In genomic region chr18:51192026-51192425, GRCh38 we compare ENCODE assay signal across 1 cellular context.
TF ChIP-seq lines count a peak whose summit lies in the region.

No MANE protein-coding gene starts in this region.

TF ChIP-seq in GM12878, 131 proteins besides CTCF, POLR2A, EP300 and RAD21 (continued from another document):
- TF ChIP-seq, protein P1, sequence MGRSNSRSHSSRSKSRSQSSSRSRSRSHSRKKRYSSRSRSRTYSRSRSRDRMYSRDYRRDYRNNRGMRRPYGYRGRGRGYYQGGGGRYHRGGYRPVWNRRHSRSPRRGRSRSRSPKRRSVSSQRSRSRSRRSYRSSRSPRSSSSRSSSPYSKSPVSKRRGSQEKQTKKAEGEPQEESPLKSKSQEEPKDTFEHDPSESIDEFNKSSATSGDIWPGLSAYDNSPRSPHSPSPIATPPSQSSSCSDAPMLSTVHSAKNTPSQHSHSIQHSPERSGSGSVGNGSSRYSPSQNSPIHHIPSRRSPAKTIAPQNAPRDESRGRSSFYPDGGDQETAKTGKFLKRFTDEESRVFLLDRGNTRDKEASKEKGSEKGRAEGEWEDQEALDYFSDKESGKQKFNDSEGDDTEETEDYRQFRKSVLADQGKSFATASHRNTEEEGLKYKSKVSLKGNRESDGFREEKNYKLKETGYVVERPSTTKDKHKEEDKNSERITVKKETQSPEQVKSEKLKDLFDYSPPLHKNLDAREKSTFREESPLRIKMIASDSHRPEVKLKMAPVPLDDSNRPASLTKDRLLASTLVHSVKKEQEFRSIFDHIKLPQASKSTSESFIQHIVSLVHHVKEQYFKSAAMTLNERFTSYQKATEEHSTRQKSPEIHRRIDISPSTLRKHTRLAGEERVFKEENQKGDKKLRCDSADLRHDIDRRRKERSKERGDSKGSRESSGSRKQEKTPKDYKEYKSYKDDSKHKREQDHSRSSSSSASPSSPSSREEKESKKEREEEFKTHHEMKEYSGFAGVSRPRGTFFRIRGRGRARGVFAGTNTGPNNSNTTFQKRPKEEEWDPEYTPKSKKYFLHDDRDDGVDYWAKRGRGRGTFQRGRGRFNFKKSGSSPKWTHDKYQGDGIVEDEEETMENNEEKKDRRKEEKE (IDR thresholded peaks at IDR 0.05): no peak
- TF ChIP-seq ZNF687 (IDR thresholded peaks at IDR 0.05): no peak
- TF ChIP-seq MEF2A (IDR thresholded peaks at IDR 0.05; ENCODE audit: insufficient read depth, low read depth, low read length): no peak
- TF ChIP-seq SKIL (IDR thresholded peaks at IDR 0.05; ENCODE audit: low read depth, poor library complexity, severe bottlenecking): no peak
- no peak for TF ChIP-seq BRCA1 (IDR thresholded peaks at IDR 0.05; ENCODE audit: low read depth, low read length)
- no peak for TF ChIP-seq NR2C2 (IDR thresholded peaks at IDR 0.05; ENCODE audit: borderline replicate concordance, control insufficient read depth, insufficient read length, low read depth)
- TF ChIP-seq GATAD2B (conservative IDR thresholded peaks at IDR 0.05; ENCODE audit: low read depth): no peak
- TF ChIP-seq, protein P2, sequence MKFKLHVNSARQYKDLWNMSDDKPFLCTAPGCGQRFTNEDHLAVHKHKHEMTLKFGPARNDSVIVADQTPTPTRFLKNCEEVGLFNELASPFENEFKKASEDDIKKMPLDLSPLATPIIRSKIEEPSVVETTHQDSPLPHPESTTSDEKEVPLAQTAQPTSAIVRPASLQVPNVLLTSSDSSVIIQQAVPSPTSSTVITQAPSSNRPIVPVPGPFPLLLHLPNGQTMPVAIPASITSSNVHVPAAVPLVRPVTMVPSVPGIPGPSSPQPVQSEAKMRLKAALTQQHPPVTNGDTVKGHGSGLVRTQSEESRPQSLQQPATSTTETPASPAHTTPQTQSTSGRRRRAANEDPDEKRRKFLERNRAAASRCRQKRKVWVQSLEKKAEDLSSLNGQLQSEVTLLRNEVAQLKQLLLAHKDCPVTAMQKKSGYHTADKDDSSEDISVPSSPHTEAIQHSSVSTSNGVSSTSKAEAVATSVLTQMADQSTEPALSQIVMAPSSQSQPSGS (IDR thresholded peaks at IDR 0.05; ENCODE audit: low read length): no peak
- no peak for TF ChIP-seq ZNF24 (IDR thresholded peaks at IDR 0.05)
- TF ChIP-seq ZBTB4 (CRISPR knock-in tag; IDR thresholded peaks at IDR 0.05): no peak
- no peak for TF ChIP-seq CUX1 (IDR thresholded peaks at IDR 0.05; ENCODE audit: insufficient replicate concordance, low read depth, low read length)
- TF ChIP-seq NFIC (IDR thresholded peaks at IDR 0.05; ENCODE audit: low read depth, low read length): no peak
- no peak for TF ChIP-seq SUZ12 (IDR thresholded peaks at IDR 0.05; ENCODE audit: unreplicated experiment)
